23 cellular contexts compared by ENCODE assay signal in genomic region chr2:186497928-186498327, GRCh38.
"Had no signal": no experiment of that assay in that cellular context is flagged by ENCODE, and none has a peak within 500 bp of the region (broad histone marks: within the 10 kb centered on the region; RNA-seq: fewer than 3 reads in every experiment).

No MANE protein-coding gene starts in this region.

- DNase-seq: activated CD4-positive, alpha-beta T cell treated with anti-CD3 and anti-CD28 coated beads for 48 hours; activated CD4-positive, alpha-beta T cell treated with anti-CD3 and anti-CD28 coated beads, Interleukin-2, amount 50 U/mL, for 4 hours; activated CD4-positive, CD25-positive, alpha-beta regulatory T cell treated with anti-CD3 and anti-CD28 coated beads, Interleukin-2, amount 50 U/mL, for 72 hours; activated CD8-positive, alpha-beta memory T cell treated with anti-CD3 and anti-CD28 coated beads for 24 hours; activated naive CD4-positive, alpha-beta T cell; activated T-cell treated with anti-CD3 and anti-CD28 coated beads, Interleukin-2, amount 50 U/mL, for 72 hours; brain microvascular endothelial cell; cerebellar nuclear complex; Karpas-422; MM.1S; NCI-H1105 treated with DMSO at 0.1 percent for 48 hours; NCI-H146; NCI-H187 treated with DMSO at 0.1 percent for 48 hours; NCI-H2081 treated with DMSO at 0.1 percent for 48 hours; NCI-H446; NCI-H524; SHP77; SW 1271 had no signal

- H3K27me3 Mint-ChIP-seq: activated naive CD4-positive, alpha-beta T cell treated with anti-CD3 and anti-CD28 coated beads, Interleukin-2, amount 50 U/mL, for 24 hours had no signal

- FAIRE-seq: RCC 7860 had no signal

- H3K4me3 Mint-ChIP-seq: activated naive CD4-positive, alpha-beta T cell treated with anti-CD3 and anti-CD28 coated beads, Interleukin-2, amount 50 U/mL, for 24 hours; activated T-cell treated with anti-CD3 and anti-CD28 coated beads, Interleukin-2, amount 50 U/mL, for 72 hours; WTC11 had no signal

- H3K9me3 Mint-ChIP-seq: activated naive CD4-positive, alpha-beta T cell treated with anti-CD3 and anti-CD28 coated beads, Interleukin-2, amount 50 U/mL, for 24 hours; activated T-cell treated with anti-CD3 and anti-CD28 coated beads, Interleukin-2, amount 50 U/mL, for 72 hours; WTC11 had no signal

- H3K4me3 ChIP-seq: SJSA1 had no signal

- H3K9me3 ChIP-seq: SJSA1 had no signal

- H3K27me3 ChIP-seq: brain microvascular endothelial cell, SJSA1 had no signal

- ATAC-seq: activated T-cell treated with anti-CD3 and anti-CD28 coated beads, Interleukin-2, amount 50 U/mL, for 72 hours; SK-N-SH treated with all-trans-retinoic acid at 6 μM for 48 hours; WTC11 had no signal

- H3K27ac ChIP-seq: brain microvascular endothelial cell, SJSA1 had no signal
